8 cellular contexts compared by ENCODE assay signal in genomic region chr1:68231627-68232303, GRCh38. TPM values are rescaled to one million over a fixed set of nuclear protein-coding genes. Genes with fewer than 3 reads are reported as not detected.
DNase-seq lines count a peak whose midpoint lies in the region; ATAC-seq lines count a peak whose summit lies in the region.

No MANE protein-coding gene starts in this region.

- peak overlapping the region; percentile 95 to 99 for H3K9ac ChIP-seq in stomach smooth muscle (ENCODE audit: low read length in 2 of 2)

- peaks cover 19% of the 10 kb centered on the region for H3K4me1 ChIP-seq in stomach smooth muscle (ENCODE audit: control insufficient read depth, insufficient read depth, low read length)

- no peaks in the 10 kb centered on the region for H3K27me3 ChIP-seq in stomach smooth muscle (ENCODE audit: control insufficient read depth in 1 of 2, insufficient read depth in 2 of 2, low read length in 2 of 2)

- no peaks in the 10 kb centered on the region for H3K36me3 ChIP-seq in stomach smooth muscle (ENCODE audit: control insufficient read depth in 2 of 2, insufficient read depth in 2 of 2, low read length in 2 of 2)

- intact Hi-C loops in left colon (cut with DNase I, micrococcal nuclease): loop anchor here in 1 of 2 donors (5.0 kb wide), 3 partner anchors 59 to 109 kb away; no protein-coding TSS in a partner anchor

- H3K9me3 ChIP-seq in stomach smooth muscle (ENCODE audit: control insufficient read depth in 2 of 2, low read length in 2 of 2): no peaks in the 10 kb centered on the region

- H3K4me3 ChIP-seq in stomach smooth muscle (ENCODE audit: low read length in 2 of 2): peak overlapping the region; percentile 95 to 99

- ATAC-seq in left colon: peak; percentile 60
- ATAC-seq in GM18519 (IDR thresholded peaks at IDR 0.05; ENCODE audit: low FRiP score, unreplicated experiment): no peak

- DNase-seq in EH (ENCODE audit: low read depth) (peak; percentile 59), NCI-H2196 (lab: John Stamatoyannopoulos, UW; ENCODE audit: unreplicated experiment) (peak; percentile 41), left colon (peak; percentile 73 to 75), UCSD-AML1 (lab: John Stamatoyannopoulos, UW; ENCODE audit: unreplicated experiment) (no peak)
- DNase-seq in activated CD4-positive, alpha-beta T cell treated with anti-CD3 and anti-CD28 coated beads, Interleukin-2, amount 50 U/mL, for 4 hours: no peak

- H3K27ac ChIP-seq in cingulate gyrus (ENCODE audit: low read depth, low read length) (peak overlapping the region; percentile 65), stomach smooth muscle (ENCODE audit: low read length) (peak overlapping the region; percentile 96)

RNA-seq across cellular contexts. Expression of gene WLS, which starts 0.6 kb away (rescaled TPM):
- total RNA-seq in left colon: 100 to 1,000 TPM; 126 to 150 TPM

Comparison
In these comparisons a context has a peak if more than half of its experiments do, and no peak if none do; other contexts are left out.
1. DNase-seq: peak in EH (single experiment), NCI-H2196 (single experiment) and left colon (2 of 2); none in activated CD4-positive, alpha-beta T cell treated with anti-CD3 and anti-CD28 coated beads, Interleukin-2, amount 50 U/mL, for 4 hours (0 of 2) and UCSD-AML1 (single experiment).